ENCODE assay signal across 20 cellular contexts in the genomic region with DNA sequence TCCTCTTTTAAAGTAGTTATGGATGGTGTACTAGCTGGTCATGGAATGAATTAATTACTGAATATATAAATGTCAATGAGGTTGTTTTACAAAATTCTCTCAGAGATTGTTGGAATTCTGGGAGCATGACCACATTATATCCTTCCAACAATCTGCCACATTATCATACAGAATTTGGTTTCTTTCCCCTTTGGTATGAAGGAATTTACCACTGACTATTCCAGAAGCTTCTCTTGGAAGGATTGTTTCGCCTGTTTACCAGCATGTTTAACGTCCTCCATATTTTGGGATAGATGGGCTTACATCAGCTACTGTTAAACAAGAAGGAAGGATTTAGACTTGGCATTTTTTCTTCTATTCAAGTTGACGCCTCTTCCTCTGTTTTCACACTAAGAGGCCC.
DNase-seq lines count a peak whose midpoint lies in the region; ATAC-seq and TF ChIP-seq lines count a peak whose summit lies in the region.
"Had no signal": no experiment of that assay in that cellular context is flagged by ENCODE, and none has a peak within 500 bp of the region (broad histone marks: within the 10 kb centered on the region; RNA-seq: fewer than 3 reads in every experiment).

No MANE protein-coding gene starts in this region.

- DNase-seq in SK-N-SH (no peak), epithelial cell of prostate (ENCODE audit: low read depth, low spot score) (no peak), left lung (no peak), activated gamma-delta T cell treated with Interleukin-2 at 50 U/mL for 16 hours (no peak), immature natural killer cell (no peak)
- DNase-seq: 8988T; CD8-positive, alpha-beta memory T cell; GF-D8; HFFc6; Karpas-422; MM.1S; NCI-H1092 treated with DMSO at 0.1 percent for 48 hours; NCI-H2081 treated with DMSO at 0.1 percent for 48 hours; NCI-H524; Peyer's patch; Right ventricle myocardium superior had no signal

- H3K27me3 Mint-ChIP-seq in immature natural killer cell (ENCODE audit: low read depth in 3 of 3) = no peaks in the 10 kb centered on the region
- H3K27me3 Mint-ChIP-seq: CD8-positive, alpha-beta memory T cell had no signal

- H3K27me3 ChIP-seq in SK-N-SH (ENCODE audit: insufficient read depth) = no peaks in the 10 kb centered on the region
- H3K27me3 ChIP-seq in left lung = no peaks in the 10 kb centered on the region
- H3K27me3 ChIP-seq: BLaER1 treated with 17β-estradiol and CSF1 and Interleukin-3, amounts not matched to agents 10 nM and 100 nM; Peyer's patch had no signal

- H3K4me1 ChIP-seq in SK-N-SH (ENCODE audit: control insufficient read depth in 1 of 2, insufficient read depth in 2 of 2, low read depth in 1 of 2, low read length in 1 of 2) (peaks cover 0 to 2% of the 10 kb centered on the region in 2 experiments; a peak in 2 of 4 replicates), left lung (peaks cover 25 to 28% of the 10 kb centered on the region in 2 donors)
- H3K4me1 ChIP-seq: Peyer's patch had no signal

- H3K27ac ChIP-seq in SK-N-SH (ENCODE audit: low read depth in 2 of 2, low read length in 1 of 2) (no peak overlapping the region), epithelial cell of prostate (peak overlapping the region; percentile 100), left lung (peak overlapping the region; percentile 16 to 24)
- H3K27ac ChIP-seq: BLaER1 treated with 17β-estradiol and CSF1 and Interleukin-3, amounts not matched to agents 10 nM and 100 nM; Peyer's patch had no signal

- H3K36me3 ChIP-seq in SK-N-SH (replicated peaks in 1 of 2; ENCODE audit: control insufficient read depth in 1 of 2, insufficient read depth in 2 of 2, low read length in 1 of 2) = no peaks in the 10 kb centered on the region
- H3K36me3 ChIP-seq in left lung = no peaks in the 10 kb centered on the region
- H3K36me3 ChIP-seq: Peyer's patch had no signal

- POLR2A ChIA-PET in SK-N-SH (lab: Yijun Ruan, JAX) = no interaction called here

- 94% methylated on average over 3 of the region's 3 CpGs for WGBS in SK-N-SH (ENCODE audit: low lambda C conversion rate)

- ATAC-seq in SK-N-SH treated with all-trans-retinoic acid at 6 μM for 48 hours = no peak
- ATAC-seq in left lung = no peak
- no peak for ATAC-seq in HG03097 (IDR thresholded peaks at IDR 0.05; ENCODE audit: low FRiP score, unreplicated experiment)
- no peak for ATAC-seq in HG02981 (IDR thresholded peaks at IDR 0.05; ENCODE audit: unreplicated experiment)

- H3K4me3 ChIP-seq in SK-N-SH (ENCODE audit: low read depth in 2 of 2, low read length in 1 of 2) = no peak overlapping the region
- H3K4me3 ChIP-seq in left lung = no peak overlapping the region
- H3K4me3 ChIP-seq: BLaER1 treated with 17β-estradiol and CSF1 and Interleukin-3, amounts not matched to agents 10 nM and 100 nM; Peyer's patch had no signal

- no peak overlapping the region for H2AFZ ChIP-seq in SK-N-SH (ENCODE audit: low read depth)

- H3K9me3 Mint-ChIP-seq in immature natural killer cell = no peaks in the 10 kb centered on the region
- H3K9me3 Mint-ChIP-seq: CD8-positive, alpha-beta memory T cell; HFFc6 had no signal

- H3K4me2 ChIP-seq in SK-N-SH = no peak overlapping the region

- no peaks in the 10 kb centered on the region for H3K36me3 Mint-ChIP-seq in immature natural killer cell

- no peak for TF ChIP-seq EP300 in SK-N-SH (IDR thresholded peaks at IDR 0.05; ENCODE audit: borderline replicate concordance in 1 of 2, low read depth in 1 of 2, low read length in 1 of 2)

- no peak overlapping the region for H3K27ac Mint-ChIP-seq in immature natural killer cell
- H3K27ac Mint-ChIP-seq: CD8-positive, alpha-beta memory T cell; HFFc6 had no signal

- no peaks in the 10 kb centered on the region for H4K20me1 ChIP-seq in SK-N-SH (ENCODE audit: insufficient read depth)
- H4K20me1 ChIP-seq: BLaER1 treated with 17β-estradiol and CSF1 and Interleukin-3, amounts not matched to agents 10 nM and 100 nM had no signal

- H3F3A ChIP-seq in SK-N-SH (replicated peaks; ENCODE audit: insufficient read depth) = peaks cover 6% of the 10 kb centered on the region

- H3K79me2 ChIP-seq in SK-N-SH (ENCODE audit: insufficient read depth) = no peaks in the 10 kb centered on the region

- TF ChIP-seq RAD21 in SK-N-SH (IDR thresholded peaks at IDR 0.05; ENCODE audit: low read length) = no peak

- no peaks in the 10 kb centered on the region for H3K4me1 Mint-ChIP-seq in immature natural killer cell
- H3K4me1 Mint-ChIP-seq: CD8-positive, alpha-beta memory T cell had no signal

- H3K9me3 ChIP-seq in SK-N-SH = no peaks in the 10 kb centered on the region
- no peaks in the 10 kb centered on the region for H3K9me3 ChIP-seq in left lung
- H3K9me3 ChIP-seq: BLaER1 treated with 17β-estradiol and CSF1 and Interleukin-3, amounts not matched to agents 10 nM and 100 nM; Peyer's patch had no signal

- CTCF ChIA-PET in SK-N-SH (lab: Yijun Ruan, JAX) = interaction anchor here (0.9 kb wide), 1 partner anchor 10 kb away, joined by 3 read pairs; no protein-coding TSS in a partner anchor

- no peak overlapping the region for H3K4me3 Mint-ChIP-seq in immature natural killer cell
- H3K4me3 Mint-ChIP-seq: CD8-positive, alpha-beta memory T cell; HFFc6 had no signal

- H3K9ac ChIP-seq in SK-N-SH = no peak overlapping the region
- H3K9ac ChIP-seq: BLaER1 treated with 17β-estradiol and CSF1 and Interleukin-3, amounts not matched to agents 10 nM and 100 nM had no signal

- H3K9me2 ChIP-seq in SK-N-SH = no peaks in the 10 kb centered on the region; the same call in 1 of the 2 replicates

- TF ChIP-seq CTCF in SK-N-SH (IDR thresholded peaks at IDR 0.05) = no peak
- no peak for TF ChIP-seq CTCF in left lung (IDR thresholded peaks at IDR 0.05)

- intact Hi-C loops in left lung (cut with DNase I) = no loop called here

TF ChIP-seq in SK-N-SH treated with all-trans-retinoic acid at 6 μM for 48 hours, 23 proteins besides CTCF, POLR2A, EP300 and RAD21:
- TF ChIP-seq RARB (CRISPR knock-in tag; IDR thresholded peaks at IDR 0.05) (no peak), OSR1 (CRISPR knock-in tag; IDR thresholded peaks at IDR 0.05) (no peak), ISL1 (CRISPR knock-in tag; IDR thresholded peaks at IDR 0.05) (peak; percentile 19; the same call in 1 of the 2 replicates)

TF ChIP-seq in SK-N-SH, 30 proteins besides CTCF, POLR2A, EP300 and RAD21:
- TF ChIP-seq NRF1 (IDR thresholded peaks at IDR 0.05; ENCODE audit: low read depth, low read length) (no peak), TEAD4 (IDR thresholded peaks at IDR 0.05; ENCODE audit: borderline replicate concordance, insufficient read depth) (no peak), FOXJ3 (CRISPR knock-in tag; IDR thresholded peaks at IDR 0.05) (no peak), EZH2phosphoT487 (IDR thresholded peaks at IDR 0.05; ENCODE audit: borderline replicate concordance, low read depth) (no peak), NFIC (IDR thresholded peaks at IDR 0.05; ENCODE audit: borderline replicate concordance) (no peak)
- TF ChIP-seq, protein P1, sequence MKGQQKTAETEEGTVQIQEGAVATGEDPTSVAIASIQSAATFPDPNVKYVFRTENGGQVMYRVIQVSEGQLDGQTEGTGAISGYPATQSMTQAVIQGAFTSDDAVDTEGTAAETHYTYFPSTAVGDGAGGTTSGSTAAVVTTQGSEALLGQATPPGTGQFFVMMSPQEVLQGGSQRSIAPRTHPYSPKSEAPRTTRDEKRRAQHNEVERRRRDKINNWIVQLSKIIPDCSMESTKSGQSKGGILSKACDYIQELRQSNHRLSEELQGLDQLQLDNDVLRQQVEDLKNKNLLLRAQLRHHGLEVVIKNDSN (IDR thresholded peaks at IDR 0.05; ENCODE audit: borderline replicate concordance, low read depth) = no peak

Comparison
In these comparisons a context has a peak if more than half of its experiments do, and no peak if none do; other contexts are left out.
1. H3K27ac ChIP-seq: peak in epithelial cell of prostate (single experiment) and left lung (2 of 2); none in SK-N-SH (0 of 2).